20 cellular contexts compared by ENCODE assay signal in genomic region chr4:93092765-93093164, GRCh38.
DNase-seq lines count a peak whose midpoint lies in the region; ATAC-seq and TF ChIP-seq lines count a peak whose summit lies in the region.
"Had no signal": no experiment of that assay in that cellular context is flagged by ENCODE, and none has a peak within 500 bp of the region (broad histone marks: within the 10 kb centered on the region; RNA-seq: fewer than 3 reads in every experiment).

No MANE protein-coding gene starts in this region.

- no peaks in the 10 kb centered on the region for H3K9me2 ChIP-seq in MM.1S (replicated peaks; ENCODE audit: insufficient read depth, low read length)

- TF ChIP-seq CTCF in MM.1S (IDR thresholded peaks at IDR 0.05; ENCODE audit: low read length) (no peak), fibroblast of the aortic adventitia (IDR thresholded peaks at IDR 0.05; ENCODE audit: insufficient read depth, low read length) (no peak), GM20000 (IDR thresholded peaks at IDR 0.05; ENCODE audit: extremely low read depth, missing control alignments) (no peak)

- peak overlapping the region; percentile 31 for H3K4me2 ChIP-seq in MM.1S (ENCODE audit: low read depth, low read length)
- H3K4me2 ChIP-seq: BLaER1, GM23338 had no signal

- H3K36me3 ChIP-seq in MM.1S (replicated peaks; ENCODE audit: insufficient read depth, low read length), result no peaks in the 10 kb centered on the region
- H3K36me3 ChIP-seq: BLaER1 had no signal

- peak overlapping the region; percentile 47 for H2AFZ ChIP-seq in MM.1S (ENCODE audit: low read length)
- H2AFZ ChIP-seq: GM23338 had no signal

- peaks cover 14% of the 10 kb centered on the region for H3K4me1 ChIP-seq in MM.1S (ENCODE audit: low read length)
- H3K4me1 ChIP-seq: BLaER1 had no signal

- DNase-seq in DMS53 (lab: John Stamatoyannopoulos, UW) (peak; percentile 6), DMS53 treated with DMSO at 0.1 percent for 48 hours (lab: John Stamatoyannopoulos, UW; ENCODE audit: unreplicated experiment) (no peak), MM.1S (peak; percentile 81), fibroblast of the aortic adventitia (ENCODE audit: low read depth) (peak; percentile 0), HK-2 (ENCODE audit: unreplicated experiment) (no peak), GM20000 (ENCODE audit: low spot score) (no peak), COLO668 (lab: John Stamatoyannopoulos, UW; ENCODE audit: unreplicated experiment) (no peak)
- DNase-seq: Calu3; CD4-positive, CD25-positive, alpha-beta regulatory T cell; CD8-positive, alpha-beta T cell; DMS79; EL; GDM1; H9 had no signal

- H3K79me2 ChIP-seq in MM.1S (ENCODE audit: low read length), result no peaks in the 10 kb centered on the region

- no peaks in the 10 kb centered on the region for H3K27me3 ChIP-seq in MM.1S (replicated peaks; ENCODE audit: insufficient read depth, low read length)
- H3K27me3 ChIP-seq: BLaER1 had no signal

- peak overlapping the region; percentile 53 for H3K27ac ChIP-seq in MM.1S (ENCODE audit: low read length)
- H3K27ac ChIP-seq: 22Rv1, BLaER1, C4-2B had no signal

- H4K20me1 ChIP-seq in MM.1S (ENCODE audit: insufficient read depth, low read length), result no peaks in the 10 kb centered on the region
- H4K20me1 ChIP-seq: BLaER1 had no signal

- H3K4me3 ChIP-seq in MM.1S (ENCODE audit: low read length) (peak overlapping the region; percentile 32; the same call in 1 of the 2 replicates), fibroblast of the aortic adventitia (ENCODE audit: low read depth, low read length) (no peak overlapping the region)
- H3K4me3 ChIP-seq: BLaER1, GM23338 had no signal

- H3F3A ChIP-seq in MM.1S (ENCODE audit: insufficient read depth, low read length), result no peaks in the 10 kb centered on the region

- ATAC-seq in HG02798 (IDR thresholded peaks at IDR 0.05; ENCODE audit: poor library complexity, unreplicated experiment), result peak; percentile 62
- ATAC-seq: CD8-positive, alpha-beta T cell; GM23338; HCT116 had no signal

- H3K9me3 ChIP-seq in MM.1S (replicated peaks; ENCODE audit: insufficient read depth, low read length), result no peaks in the 10 kb centered on the region
- H3K9me3 ChIP-seq: BLaER1 had no signal

- no peak overlapping the region for H3K9ac ChIP-seq in MM.1S (ENCODE audit: low read length)
- H3K9ac ChIP-seq: BLaER1 had no signal

Comparison
In these comparisons a context has a peak if more than half of its experiments do, and no peak if none do; other contexts are left out.
1. DNase-seq: peak in DMS53 (single experiment), MM.1S (single experiment) and fibroblast of the aortic adventitia (single experiment); none in DMS53 treated with DMSO at 0.1 percent for 48 hours (single experiment), HK-2 (single experiment), GM20000 (single experiment) and COLO668 (single experiment).